ENCODE assay signal across 15 cellular contexts in genomic region chr2:122218596-122218995, GRCh38.
A peak's percentile ranks its signal among the peaks of the same experiment; 100 is the strongest.
DNase-seq lines count a peak whose midpoint lies in the region; ATAC-seq and FAIRE-seq lines count a peak whose summit lies in the region.
"Had no signal": no experiment of that assay in that cellular context is flagged by ENCODE, and none has a peak within 500 bp of the region (broad histone marks: within the 10 kb centered on the region; RNA-seq: fewer than 3 reads in every experiment).

No MANE protein-coding gene starts in this region.

- POLR2A ChIA-PET in T-cell (lab: Charles Lee), result no interaction called here
- POLR2A ChIA-PET in naive thymus-derived CD8-positive, alpha-beta T cell (lab: Charles Lee), result no interaction called here

- no peak overlapping the region for H3K27ac Mint-ChIP-seq in T-cell
- peak overlapping the region in 1 of 10 donors; percentile 82 for H3K27ac Mint-ChIP-seq in naive thymus-derived CD8-positive, alpha-beta T cell
- H3K27ac Mint-ChIP-seq: B cell; CD4-positive, alpha-beta T cell had no signal

- H3K27me3 Mint-ChIP-seq in T-cell, result no peaks in the 10 kb centered on the region
- peaks cover 0 to 15% (median 0%) of the 10 kb centered on the region in 5 donors for H3K27me3 Mint-ChIP-seq in naive thymus-derived CD8-positive, alpha-beta T cell
- H3K27me3 Mint-ChIP-seq: B cell; CD4-positive, alpha-beta T cell had no signal

- FAIRE-seq in RCC 7860 (lab: Jason Lieb, UNC), result peak; percentile 62
- FAIRE-seq: H54, HepG2, HTR-8/SVneo had no signal

- no peaks in the 10 kb centered on the region for H3K36me3 Mint-ChIP-seq in T-cell
- H3K36me3 Mint-ChIP-seq in naive thymus-derived CD8-positive, alpha-beta T cell, result no peaks in the 10 kb centered on the region

- no peak overlapping the region for H3K4me3 Mint-ChIP-seq in T-cell
- H3K4me3 Mint-ChIP-seq in naive thymus-derived CD8-positive, alpha-beta T cell, result no peak overlapping the region
- H3K4me3 Mint-ChIP-seq: B cell; CD4-positive, alpha-beta T cell had no signal

- no peaks in the 10 kb centered on the region for H3K9me3 Mint-ChIP-seq in T-cell
- H3K9me3 Mint-ChIP-seq in naive thymus-derived CD8-positive, alpha-beta T cell, result peaks cover 0 to 4% (median 0%) of the 10 kb centered on the region in 9 donors
- H3K9me3 Mint-ChIP-seq: CD4-positive, alpha-beta T cell had no signal

- H3K4me1 Mint-ChIP-seq in T-cell, result no peaks in the 10 kb centered on the region
- no peaks in the 10 kb centered on the region for H3K4me1 Mint-ChIP-seq in naive thymus-derived CD8-positive, alpha-beta T cell
- H3K4me1 Mint-ChIP-seq: B cell had no signal

- CTCF ChIA-PET in T-cell (lab: Charles Lee), result no interaction called here

- DNase-seq in ACHN, result peak; percentile 46
- no peak for DNase-seq in RCC 7860 (ENCODE audit: low spot score)
- DNase-seq in left kidney (ENCODE audit: low read depth, low spot score), result peak; percentile 49
- peak; percentile 69 for DNase-seq in renal cortical epithelial cell (ENCODE audit: low read depth)
- DNase-seq in T-cell, result no peak
- no peak for DNase-seq in NCI-H1092 (lab: John Stamatoyannopoulos, UW)
- no peak for DNase-seq in naive thymus-derived CD8-positive, alpha-beta T cell
- DNase-seq: C1 segment of cervical spinal cord; CD4-positive, alpha-beta T cell; GF-D8 had no signal

- in situ Hi-C loops in ACHN (cut with HindIII; ENCODE audit: low pct_ligation_motif_present, low pct_unique_long_range_greater_than_20kb, low sequenced_read_pairs), result no loop called here

- no peak for ATAC-seq in T-cell (replicated peaks in 1 of 4)
- no peak for ATAC-seq in naive thymus-derived CD8-positive, alpha-beta T cell
- ATAC-seq: HCT116, HepG2 had no signal

Comparison
In these comparisons a context has a peak if more than half of its experiments do, and no peak if none do; other contexts are left out.
1. DNase-seq: peak in ACHN (single experiment), left kidney (single experiment) and renal cortical epithelial cell (single experiment); none in RCC 7860 (single experiment), T-cell (0 of 34), NCI-H1092 (single experiment) and naive thymus-derived CD8-positive, alpha-beta T cell (0 of 10).